ENCODE assay signal across 1 cellular context in genomic region chr5:61159070-61159469, GRCh38.
TF ChIP-seq lines count a peak whose summit lies in the region.

No MANE protein-coding gene starts in this region.

TF ChIP-seq in HepG2, 621 proteins besides CTCF, POLR2A, EP300 and RAD21:
- TF ChIP-seq ZNF547 (CRISPR knock-in tag; IDR thresholded peaks at IDR 0.05) (no peak), ZNF225 (CRISPR knock-in tag; IDR thresholded peaks at IDR 0.05) (no peak), GTF2F1 (IDR thresholded peaks at IDR 0.05; ENCODE audit: low read length) (no peak), PHF21A (CRISPR knock-in tag; IDR thresholded peaks at IDR 0.05) (no peak), ZNF274 (CRISPR knock-in tag; IDR thresholded peaks at IDR 0.05) (no peak), ZBTB38 (CRISPR knock-in tag; IDR thresholded peaks at IDR 0.05) (no peak), NFE2L2 (IDR thresholded peaks at IDR 0.05; ENCODE audit: low read length) (no peak), THRA (CRISPR knock-in tag; IDR thresholded peaks at IDR 0.05; ENCODE audit: borderline replicate concordance) (no peak), CCAR2 (optimal IDR thresholded peaks at IDR 0.05; ENCODE audit: low read depth, low read length) (no peak), HIC2 (CRISPR knock-in tag; IDR thresholded peaks at IDR 0.05; ENCODE audit: low read depth) (no peak), BCL6 (CRISPR knock-in tag; IDR thresholded peaks at IDR 0.05) (no peak), KIAA2018 (CRISPR knock-in tag; IDR thresholded peaks at IDR 0.05; ENCODE audit: borderline replicate concordance) (no peak), ZNF430 (CRISPR knock-in tag; IDR thresholded peaks at IDR 0.05) (no peak)
